In genomic region chr6:118324081-118324480, GRCh38 we compare ENCODE assay signal across 22 cellular contexts.
DNase-seq lines count a peak whose midpoint lies in the region; ATAC-seq, FAIRE-seq and TF ChIP-seq lines count a peak whose summit lies in the region.
"Had no signal": no experiment of that assay in that cellular context is flagged by ENCODE, and none has a peak within 500 bp of the region (broad histone marks: within the 10 kb centered on the region; RNA-seq: fewer than 3 reads in every experiment).

No MANE protein-coding gene starts in this region.

- WGBS in sigmoid colon, 2 donors = 77 to 79% methylated on average over 5 of the region's 5 CpGs

- TF ChIP-seq POLR2A in sigmoid colon (IDR thresholded peaks at IDR 0.05) = no peak

- intact Hi-C loops in sigmoid colon (cut with DNase I) = no loop called here

- H3K27ac ChIP-seq in sigmoid colon = peak overlapping the region in 3 of 4 donors; percentile 57 to 75 (median 73)
- H3K27ac ChIP-seq: SJCRH30 had no signal

- ATAC-seq in HG02763 (IDR thresholded peaks at IDR 0.05; ENCODE audit: unreplicated experiment) = no peak
- no peak for ATAC-seq in HG02759 (IDR thresholded peaks at IDR 0.05; ENCODE audit: unreplicated experiment)
- ATAC-seq in HG03097 (IDR thresholded peaks at IDR 0.05; ENCODE audit: low FRiP score, unreplicated experiment) = no peak

- H3K9me3 ChIP-seq in NT2/D1 (ENCODE audit: insufficient read depth, low read length) (no peaks in the 10 kb centered on the region), sigmoid colon (no peaks in the 10 kb centered on the region)
- H3K9me3 ChIP-seq: SJCRH30 had no signal

- no peak overlapping the region for H3K4me3 ChIP-seq in NT2/D1 (ENCODE audit: insufficient read length, low read depth)
- H3K4me3 ChIP-seq in bronchial epithelial cell (ENCODE audit: low read depth, low read length) = no peak overlapping the region
- H3K4me3 ChIP-seq in sigmoid colon = no peak overlapping the region
- H3K4me3 ChIP-seq: SJCRH30 had no signal

- H3K27me3 ChIP-seq in NT2/D1 (ENCODE audit: insufficient read depth, insufficient read length) (no peaks in the 10 kb centered on the region), bronchial epithelial cell (ENCODE audit: control insufficient read depth, insufficient read depth, low read length) (no peaks in the 10 kb centered on the region), sigmoid colon (no peaks in the 10 kb centered on the region)
- H3K27me3 ChIP-seq: SJCRH30 had no signal

- no peak for TF ChIP-seq EP300 in sigmoid colon (IDR thresholded peaks at IDR 0.05)

- peak; percentile 6 for DNase-seq in NT2/D1 (ENCODE audit: low read depth, low spot score)
- peak; percentile 39 for DNase-seq in bronchial epithelial cell (ENCODE audit: low read depth)
- peak; percentile 15 for DNase-seq in iPS-NIHi11 (ENCODE audit: low spot score)
- DNase-seq in sigmoid colon = no peak
- no peak for DNase-seq in NCI-H82 treated with DMSO at 0.1 percent for 48 hours (lab: John Stamatoyannopoulos, UW; ENCODE audit: unreplicated experiment)
- DNase-seq: ACHN, COR-L47, DMS53, IMR-90, Karpas-422, MM.1S, NCI-H1105, NCI-H1694, NCI-H2107, NCI-H345, NCI-H526 treated with DMSO at 0.1 percent for 48 hours, RPMI8226, SJCRH30 had no signal

- no peak for TF ChIP-seq CTCF in bronchial epithelial cell (IDR thresholded peaks at IDR 0.05; ENCODE audit: insufficient read depth, low read length, severe bottlenecking)
- no peak for TF ChIP-seq CTCF in sigmoid colon (IDR thresholded peaks at IDR 0.05)

- no peak overlapping the region for H3K9ac ChIP-seq in NT2/D1 (ENCODE audit: insufficient read length, low read depth)

- no peaks in the 10 kb centered on the region for H3K36me3 ChIP-seq in NT2/D1 (ENCODE audit: insufficient read depth, insufficient read length, low read length)
- no peaks in the 10 kb centered on the region for H3K36me3 ChIP-seq in bronchial epithelial cell (ENCODE audit: control insufficient read depth, insufficient read depth, low read length)
- no peaks in the 10 kb centered on the region for H3K36me3 ChIP-seq in sigmoid colon
- H3K36me3 ChIP-seq: SJCRH30 had no signal

- H3K4me1 ChIP-seq in NT2/D1 (ENCODE audit: insufficient read depth, insufficient read length) = no peaks in the 10 kb centered on the region
- H3K4me1 ChIP-seq in sigmoid colon = peaks cover 0 to 73% (median 51%) of the 10 kb centered on the region in 4 donors

- no peak for FAIRE-seq in bronchial epithelial cell (lab: Jason Lieb, UNC)
- FAIRE-seq: GM19239 had no signal

Comparison
In these comparisons a context has a peak if more than half of its experiments do, and no peak if none do; other contexts are left out.
1. DNase-seq: peak in NT2/D1 (single experiment), bronchial epithelial cell (single experiment) and iPS-NIHi11 (single experiment); none in sigmoid colon (single experiment) and NCI-H82 treated with DMSO at 0.1 percent for 48 hours (single experiment).